In the genomic region with DNA sequence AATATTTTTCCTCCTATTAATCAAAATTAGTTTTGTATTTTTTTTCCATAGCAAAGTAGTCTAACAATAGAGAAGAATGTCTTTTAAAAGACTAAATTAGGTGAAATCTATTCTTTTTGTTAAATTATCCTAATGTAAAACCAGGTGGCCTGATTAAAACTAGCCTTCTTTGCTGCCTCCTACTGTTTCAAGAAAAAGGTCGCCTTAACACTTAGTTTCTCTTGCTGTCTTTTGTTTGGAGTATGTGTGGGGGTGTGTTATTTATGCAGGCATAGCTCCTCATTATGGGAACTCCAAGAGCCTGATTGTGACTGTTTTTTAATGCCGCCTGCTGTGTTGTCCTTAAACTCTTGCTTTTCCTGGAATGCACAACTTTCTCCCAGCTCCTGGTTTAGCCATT, we compare ENCODE assay signal across 1 cellular context.
TF ChIP-seq lines count a peak whose summit lies in the region.

No MANE protein-coding gene starts in this region.

TF ChIP-seq in H1, 55 proteins besides CTCF, POLR2A, EP300 and RAD21:
- TF ChIP-seq KDM4A (IDR thresholded peaks at IDR 0.05; ENCODE audit: low read depth, low read length, severe bottlenecking) (no peak), CBX8 (IDR thresholded peaks at IDR 0.05; ENCODE audit: borderline replicate concordance, low read depth, low read length) (no peak), ASH2L (IDR thresholded peaks at IDR 0.05; ENCODE audit: low read length) (no peak), SIX5 (IDR thresholded peaks at IDR 0.05; ENCODE audit: low read depth, low read length) (no peak), SRF (IDR thresholded peaks at IDR 0.05; ENCODE audit: low read depth, low read length) (no peak), YY1 (IDR thresholded peaks at IDR 0.05; ENCODE audit: low read depth, low read length) (no peak), EZH2 (IDR thresholded peaks at IDR 0.05; ENCODE audit: low read depth, low read length, severe bottlenecking) (no peak), MAX (IDR thresholded peaks at IDR 0.05) (no peak), SUZ12 (IDR thresholded peaks at IDR 0.05; ENCODE audit: low read length) (no peak), NANOG (IDR thresholded peaks at IDR 0.05; ENCODE audit: insufficient read depth, low read depth, low read length, poor library complexity, severe bottlenecking) (no peak), RFX5 (IDR thresholded peaks at IDR 0.05; ENCODE audit: borderline replicate concordance, low read depth, low read length) (no peak), FOSL1 (IDR thresholded peaks at IDR 0.05; ENCODE audit: insufficient read depth, low read depth, low read length) (no peak), BCL11A (IDR thresholded peaks at IDR 0.05; ENCODE audit: low read depth in 2 of 2, low read length in 2 of 2) (no peak), POLR2AphosphoS5 (IDR thresholded peaks at IDR 0.05; ENCODE audit: low read depth, low read length) (no peak), SP4 (IDR thresholded peaks at IDR 0.05; ENCODE audit: low read length) (no peak), TEAD4 (IDR thresholded peaks at IDR 0.05; ENCODE audit: low read depth, low read length) (no peak), SAP30 (IDR thresholded peaks at IDR 0.05; ENCODE audit: insufficient read depth, insufficient replicate concordance, low read length) (no peak)
- TF ChIP-seq, protein P1, sequence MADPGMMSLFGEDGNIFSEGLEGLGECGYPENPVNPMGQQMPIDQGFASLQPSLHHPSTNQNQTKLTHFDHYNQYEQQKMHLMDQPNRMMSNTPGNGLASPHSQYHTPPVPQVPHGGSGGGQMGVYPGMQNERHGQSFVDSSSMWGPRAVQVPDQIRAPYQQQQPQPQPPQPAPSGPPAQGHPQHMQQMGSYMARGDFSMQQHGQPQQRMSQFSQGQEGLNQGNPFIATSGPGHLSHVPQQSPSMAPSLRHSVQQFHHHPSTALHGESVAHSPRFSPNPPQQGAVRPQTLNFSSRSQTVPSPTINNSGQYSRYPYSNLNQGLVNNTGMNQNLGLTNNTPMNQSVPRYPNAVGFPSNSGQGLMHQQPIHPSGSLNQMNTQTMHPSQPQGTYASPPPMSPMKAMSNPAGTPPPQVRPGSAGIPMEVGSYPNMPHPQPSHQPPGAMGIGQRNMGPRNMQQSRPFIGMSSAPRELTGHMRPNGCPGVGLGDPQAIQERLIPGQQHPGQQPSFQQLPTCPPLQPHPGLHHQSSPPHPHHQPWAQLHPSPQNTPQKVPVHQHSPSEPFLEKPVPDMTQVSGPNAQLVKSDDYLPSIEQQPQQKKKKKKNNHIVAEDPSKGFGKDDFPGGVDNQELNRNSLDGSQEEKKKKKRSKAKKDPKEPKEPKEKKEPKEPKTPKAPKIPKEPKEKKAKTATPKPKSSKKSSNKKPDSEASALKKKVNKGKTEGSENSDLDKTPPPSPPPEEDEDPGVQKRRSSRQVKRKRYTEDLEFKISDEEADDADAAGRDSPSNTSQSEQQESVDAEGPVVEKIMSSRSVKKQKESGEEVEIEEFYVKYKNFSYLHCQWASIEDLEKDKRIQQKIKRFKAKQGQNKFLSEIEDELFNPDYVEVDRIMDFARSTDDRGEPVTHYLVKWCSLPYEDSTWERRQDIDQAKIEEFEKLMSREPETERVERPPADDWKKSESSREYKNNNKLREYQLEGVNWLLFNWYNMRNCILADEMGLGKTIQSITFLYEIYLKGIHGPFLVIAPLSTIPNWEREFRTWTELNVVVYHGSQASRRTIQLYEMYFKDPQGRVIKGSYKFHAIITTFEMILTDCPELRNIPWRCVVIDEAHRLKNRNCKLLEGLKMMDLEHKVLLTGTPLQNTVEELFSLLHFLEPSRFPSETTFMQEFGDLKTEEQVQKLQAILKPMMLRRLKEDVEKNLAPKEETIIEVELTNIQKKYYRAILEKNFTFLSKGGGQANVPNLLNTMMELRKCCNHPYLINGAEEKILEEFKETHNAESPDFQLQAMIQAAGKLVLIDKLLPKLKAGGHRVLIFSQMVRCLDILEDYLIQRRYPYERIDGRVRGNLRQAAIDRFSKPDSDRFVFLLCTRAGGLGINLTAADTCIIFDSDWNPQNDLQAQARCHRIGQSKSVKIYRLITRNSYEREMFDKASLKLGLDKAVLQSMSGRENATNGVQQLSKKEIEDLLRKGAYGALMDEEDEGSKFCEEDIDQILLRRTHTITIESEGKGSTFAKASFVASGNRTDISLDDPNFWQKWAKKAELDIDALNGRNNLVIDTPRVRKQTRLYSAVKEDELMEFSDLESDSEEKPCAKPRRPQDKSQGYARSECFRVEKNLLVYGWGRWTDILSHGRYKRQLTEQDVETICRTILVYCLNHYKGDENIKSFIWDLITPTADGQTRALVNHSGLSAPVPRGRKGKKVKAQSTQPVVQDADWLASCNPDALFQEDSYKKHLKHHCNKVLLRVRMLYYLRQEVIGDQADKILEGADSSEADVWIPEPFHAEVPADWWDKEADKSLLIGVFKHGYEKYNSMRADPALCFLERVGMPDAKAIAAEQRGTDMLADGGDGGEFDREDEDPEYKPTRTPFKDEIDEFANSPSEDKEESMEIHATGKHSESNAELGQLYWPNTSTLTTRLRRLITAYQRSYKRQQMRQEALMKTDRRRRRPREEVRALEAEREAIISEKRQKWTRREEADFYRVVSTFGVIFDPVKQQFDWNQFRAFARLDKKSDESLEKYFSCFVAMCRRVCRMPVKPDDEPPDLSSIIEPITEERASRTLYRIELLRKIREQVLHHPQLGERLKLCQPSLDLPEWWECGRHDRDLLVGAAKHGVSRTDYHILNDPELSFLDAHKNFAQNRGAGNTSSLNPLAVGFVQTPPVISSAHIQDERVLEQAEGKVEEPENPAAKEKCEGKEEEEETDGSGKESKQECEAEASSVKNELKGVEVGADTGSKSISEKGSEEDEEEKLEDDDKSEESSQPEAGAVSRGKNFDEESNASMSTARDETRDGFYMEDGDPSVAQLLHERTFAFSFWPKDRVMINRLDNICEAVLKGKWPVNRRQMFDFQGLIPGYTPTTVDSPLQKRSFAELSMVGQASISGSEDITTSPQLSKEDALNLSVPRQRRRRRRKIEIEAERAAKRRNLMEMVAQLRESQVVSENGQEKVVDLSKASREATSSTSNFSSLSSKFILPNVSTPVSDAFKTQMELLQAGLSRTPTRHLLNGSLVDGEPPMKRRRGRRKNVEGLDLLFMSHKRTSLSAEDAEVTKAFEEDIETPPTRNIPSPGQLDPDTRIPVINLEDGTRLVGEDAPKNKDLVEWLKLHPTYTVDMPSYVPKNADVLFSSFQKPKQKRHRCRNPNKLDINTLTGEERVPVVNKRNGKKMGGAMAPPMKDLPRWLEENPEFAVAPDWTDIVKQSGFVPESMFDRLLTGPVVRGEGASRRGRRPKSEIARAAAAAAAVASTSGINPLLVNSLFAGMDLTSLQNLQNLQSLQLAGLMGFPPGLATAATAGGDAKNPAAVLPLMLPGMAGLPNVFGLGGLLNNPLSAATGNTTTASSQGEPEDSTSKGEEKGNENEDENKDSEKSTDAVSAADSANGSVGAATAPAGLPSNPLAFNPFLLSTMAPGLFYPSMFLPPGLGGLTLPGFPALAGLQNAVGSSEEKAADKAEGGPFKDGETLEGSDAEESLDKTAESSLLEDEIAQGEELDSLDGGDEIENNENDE (IDR thresholded peaks at IDR 0.05; ENCODE audit: insufficient replicate concordance, low read length) = no peak
